In genomic region chr15:89755701-89756100, GRCh38 we compare ENCODE assay signal across 21 cellular contexts. TPM values are rescaled to one million over a fixed set of nuclear protein-coding genes. Genes with fewer than 3 reads are reported as not detected.
"Had no signal": no experiment of that assay in that cellular context is flagged by ENCODE, and none has a peak within 500 bp of the region (broad histone marks: within the 10 kb centered on the region; RNA-seq: fewer than 3 reads in every experiment).

No MANE protein-coding gene starts in this region.

- H3K4me1 ChIP-seq: parathyroid adenoma had no signal

- H3K36me3 ChIP-seq: gastrocnemius medialis, lower lobe of right lung, right atrium auricular region, sigmoid colon, suprapubic skin, transverse colon had no signal

- H3K27ac ChIP-seq: dorsolateral prefrontal cortex, gastrocnemius medialis, lower lobe of right lung, parathyroid adenoma, right atrium auricular region, sigmoid colon, suprapubic skin, transverse colon had no signal

- H3K9me3 ChIP-seq: gastrocnemius medialis, lower lobe of right lung, right atrium auricular region, sigmoid colon, suprapubic skin, transverse colon had no signal

- H3K4me3 ChIP-seq: dorsolateral prefrontal cortex, gastrocnemius medialis, lower lobe of right lung, right atrium auricular region, sigmoid colon, suprapubic skin, transverse colon had no signal

- H3K27me3 ChIP-seq: dorsolateral prefrontal cortex, gastrocnemius medialis, right atrium auricular region, sigmoid colon, suprapubic skin, transverse colon had no signal

- ATAC-seq: gastrocnemius medialis; left ventricle myocardium superior; lower lobe of right lung; natural killer cell; stimulated activated memory B cell treated with anti-CD40 and anti-IgM and Interleukin-4, amounts not matched to agents 10 μg/mL and 1 μg/mL and 100 μg/mL, for 72 hours had no signal

- DNase-seq: dorsolateral prefrontal cortex; effector CD4-positive, alpha-beta T cell; gastrocnemius medialis; head of caudate nucleus; left ventricle myocardium superior; natural killer cell; sigmoid colon; stimulated activated CD4-positive, alpha-beta T cell treated with anti-CD3 and anti-CD28 coated beads, Interleukin-2, amount 100 ng/mL, for 24 hours; stimulated activated CD4-positive, alpha-beta T cell treated with anti-CD3 and anti-CD28 coated beads, Interleukin-4, amount 100 ng/mL, for 4 hours; transverse colon had no signal

- H3K9ac ChIP-seq: parathyroid adenoma had no signal

RNA-seq across cellular contexts. Expression of gene MESP1, which starts 4.7 kb away (rescaled TPM):
- total RNA-seq: urinary bladder had no signal
- polyA plus RNA-seq: keratinocyte had no signal

RNA-seq across cellular contexts. Expression of gene MESP2, which starts 20.4 kb away (rescaled TPM):
- total RNA-seq: gastrocnemius medialis, glomerular endothelial cell, lower lobe of right lung, natural killer cell, progenitor cell of endocrine pancreas, right atrium auricular region, sigmoid colon, skeletal muscle tissue, urinary bladder had no signal
- polyA plus RNA-seq: neural cell had no signal

RNA-seq across cellular contexts. Expression of gene ANPEP, which starts 59.0 kb away (rescaled TPM):
- polyA plus RNA-seq: neural cell had no signal
